In genomic region chr13:86020350-86021002, GRCh38 we compare ENCODE assay signal across 14 cellular contexts.
A peak's percentile ranks its signal among the peaks of the same experiment; 100 is the strongest.
DNase-seq lines count a peak whose midpoint lies in the region; ATAC-seq, FAIRE-seq and TF ChIP-seq lines count a peak whose summit lies in the region.
"Had no signal": no experiment of that assay in that cellular context is flagged by ENCODE, and none has a peak within 500 bp of the region (broad histone marks: within the 10 kb centered on the region; RNA-seq: fewer than 3 reads in every experiment).

No MANE protein-coding gene starts in this region.

- H3K36me3 ChIP-seq in bronchial epithelial cell (ENCODE audit: control insufficient read depth, insufficient read depth, low read length): no peaks in the 10 kb centered on the region
- H3K36me3 ChIP-seq: prostate gland had no signal

- DNase-seq in H54 (ENCODE audit: insufficient read length, low spot score) (peak; percentile 1), NCI-H2227 treated with DMSO at 0.1 percent for 48 hours (lab: John Stamatoyannopoulos, UW) (peak; percentile 82), bronchial epithelial cell (ENCODE audit: low read depth) (peak; percentile 73), medulla oblongata (ENCODE audit: extremely low spot score) (peak; percentile 3), NCI-H2107 treated with DMSO at 0.1 percent for 48 hours (lab: John Stamatoyannopoulos, UW; ENCODE audit: unreplicated experiment) (no peak), GM19240 (ENCODE audit: insufficient read length, low spot score) (no peak), amniotic stem cell (lab: John Stamatoyannopoulos, UW) (no peak)
- DNase-seq: activated CD4-positive, CD25-positive, alpha-beta regulatory T cell treated with anti-CD3 and anti-CD28 coated beads, Interleukin-2, amount 50 U/mL, for 72 hours; activated naive CD4-positive, alpha-beta T cell treated with Interleukin-2 at 50 U/mL for 16 hours; PC-9; uterus had no signal

- H3K4me3 ChIP-seq in bronchial epithelial cell (ENCODE audit: low read depth, low read length): no peak overlapping the region
- H3K4me3 ChIP-seq: PC-9, prostate gland, uterus had no signal

- TF ChIP-seq CTCF in bronchial epithelial cell (IDR thresholded peaks at IDR 0.05; ENCODE audit: insufficient read depth, low read length, severe bottlenecking): no peak

- peak; percentile 98 for FAIRE-seq in H54 (lab: Jason Lieb, UNC)
- FAIRE-seq in bronchial epithelial cell (lab: Jason Lieb, UNC): no peak

- no peaks in the 10 kb centered on the region for H3K27me3 ChIP-seq in bronchial epithelial cell (ENCODE audit: control insufficient read depth, insufficient read depth, low read length)
- H3K27me3 ChIP-seq: uterus had no signal

- no peak for TF ChIP-seq POLR2A in H54 (IDR thresholded peaks at IDR 0.05; ENCODE audit: low read depth, low read length)

- ATAC-seq in HG03175 (IDR thresholded peaks at IDR 0.05; ENCODE audit: unreplicated experiment): no peak
- ATAC-seq: left lobe of liver had no signal

Comparison
In these comparisons a context has a peak if more than half of its experiments do, and no peak if none do; other contexts are left out.
1. DNase-seq: peak in H54 (single experiment), NCI-H2227 treated with DMSO at 0.1 percent for 48 hours (single experiment), bronchial epithelial cell (single experiment) and medulla oblongata (single experiment); none in NCI-H2107 treated with DMSO at 0.1 percent for 48 hours (single experiment), GM19240 (single experiment) and amniotic stem cell (single experiment).